ENCODE assay signal across 8 cellular contexts in genomic region chr12:85866929-85867776, GRCh38. TPM values are rescaled to one million over a fixed set of nuclear protein-coding genes. Genes with fewer than 3 reads are reported as not detected.
DNase-seq lines count a peak whose midpoint lies in the region; ATAC-seq, FAIRE-seq and TF ChIP-seq lines count a peak whose summit lies in the region.

No MANE protein-coding gene starts in this region.

- H3K4me1 Mint-ChIP-seq in T-helper 2 cell treated with Interferon-gamma antibody and Interleukin-4, amounts not matched to agents 5 μg/mL and 100 μg/mL, for 36 hours (ENCODE audit: low read depth) = no peaks in the 10 kb centered on the region

- no peaks in the 10 kb centered on the region for H3K36me3 Mint-ChIP-seq in T-helper 2 cell treated with Interferon-gamma antibody and Interleukin-4, amounts not matched to agents 5 μg/mL and 100 μg/mL, for 36 hours (ENCODE audit: low read depth)

- no peaks in the 10 kb centered on the region for H4K20me1 ChIP-seq in fibroblast of lung (ENCODE audit: control insufficient read depth, extremely low read depth, insufficient read depth, low read length)

- H3K9ac ChIP-seq in fibroblast of lung (ENCODE audit: insufficient read depth, low read length) = no peak overlapping the region

- POLR2A ChIA-PET in HEK293T (lab: Yijun Ruan, JAX) = no interaction called here
- POLR2A ChIA-PET in RWPE1 (lab: Yijun Ruan, JAX; ENCODE audit: low non-redundant PET) = no interaction called here

- H3K4me3 ChIP-seq in fibroblast of lung (replicated peaks in 1 of 4; ENCODE audit: control extremely low read depth in 1 of 4, insufficient read depth in 1 of 4, low read depth in 3 of 4, low read length in 4 of 4) = peak overlapping the region in 1 of 4 experiments; percentile 9

- H3K79me2 ChIP-seq in fibroblast of lung (ENCODE audit: control insufficient read depth, insufficient read depth, low read length) = no peaks in the 10 kb centered on the region

- H3K27ac ChIP-seq in RWPE1 (no peak overlapping the region), fibroblast of lung (ENCODE audit: insufficient read depth, low read length) (no peak overlapping the region)

- no peak overlapping the region for H3K4me2 ChIP-seq in fibroblast of lung (ENCODE audit: extremely low read depth, insufficient read depth, low read length)

- H3K27me3 Mint-ChIP-seq in T-helper 2 cell treated with Interferon-gamma antibody and Interleukin-4, amounts not matched to agents 5 μg/mL and 100 μg/mL, for 36 hours (ENCODE audit: low read depth) = no peaks in the 10 kb centered on the region

- H3K4me3 Mint-ChIP-seq in T-helper 2 cell treated with Interferon-gamma antibody and Interleukin-4, amounts not matched to agents 5 μg/mL and 100 μg/mL, for 36 hours = no peak overlapping the region

- no peaks in the 10 kb centered on the region for H3K27me3 ChIP-seq in fibroblast of lung (ENCODE audit: control insufficient read depth, insufficient read depth, low read length)

- TF ChIP-seq CTCF in GM12873 (IDR thresholded peaks at IDR 0.05; ENCODE audit: insufficient read depth, low read depth, low read length, missing control alignments) (peak; percentile 76), RWPE1 (conservative IDR thresholded peaks at IDR 0.05; ENCODE audit: low read depth) (peak; percentile 82), fibroblast of lung (conservative IDR thresholded peaks at IDR 0.05 in 1 of 2, IDR thresholded peaks at IDR 0.05 in 1 of 2; ENCODE audit: low read depth in 1 of 2, low read length in 2 of 2) (peak; percentile 77 to 82), omental fat pad (IDR thresholded peaks at IDR 0.05) (peak in 2 of 3 donors; percentile 28 to 53)

- peak; percentile 48 for DNase-seq in HEK293T (ENCODE audit: extremely low spot score)
- peak; percentile 58 for DNase-seq in LHCN-M2 (ENCODE audit: low read depth)
- DNase-seq in RWPE1 (ENCODE audit: low spot score) = peak; percentile 62
- DNase-seq in fibroblast of lung (ENCODE audit: low read depth in 2 of 2) = peak; percentile 58 to 72
- no peak for DNase-seq in omental fat pad (ENCODE audit: low spot score)
- no peak for DNase-seq in T-helper 2 cell treated with Interferon-gamma antibody and Interleukin-4, amounts not matched to agents 5 μg/mL and 100 μg/mL, for 36 hours (ENCODE audit: low spot score)

- peak; percentile 75 for ATAC-seq in omental fat pad (ENCODE audit: low FRiP score)

- no peaks in the 10 kb centered on the region for H3K9me3 Mint-ChIP-seq in T-helper 2 cell treated with Interferon-gamma antibody and Interleukin-4, amounts not matched to agents 5 μg/mL and 100 μg/mL, for 36 hours

- H3K9me3 ChIP-seq in fibroblast of lung (ENCODE audit: control insufficient read depth, insufficient read depth, low read depth, low read length) = no peaks in the 10 kb centered on the region

- peak; percentile 89 for FAIRE-seq in A204.1 (lab: Jason Lieb, UNC)

- H3K4me1 ChIP-seq in fibroblast of lung (ENCODE audit: control insufficient read depth, extremely low read depth, insufficient read depth, low read length) = no peaks in the 10 kb centered on the region

- CTCF ChIA-PET in HEK293T (lab: Yijun Ruan, JAX) (interaction anchor here (0.6 to 1.9 kb wide), 14 partner anchors 8 to 607 kb away, joined by 3 to 13 read pairs (median 4); no protein-coding TSS in a partner anchor), RWPE1 (lab: Yijun Ruan, JAX) (interaction anchor here (0.5 to 2.0 kb wide), 21 partner anchors 12 to 760 kb away, joined by 3 to 28 read pairs (median 4); no protein-coding TSS in a partner anchor)

- H2AFZ ChIP-seq in fibroblast of lung (ENCODE audit: low read length) = no peak overlapping the region

- H3K36me3 ChIP-seq in fibroblast of lung (ENCODE audit: control insufficient read depth, insufficient read depth, low read length) = no peaks in the 10 kb centered on the region

- no peak overlapping the region for H3K27ac Mint-ChIP-seq in T-helper 2 cell treated with Interferon-gamma antibody and Interleukin-4, amounts not matched to agents 5 μg/mL and 100 μg/mL, for 36 hours

TF ChIP-seq in HEK293T, 16 proteins besides CTCF, POLR2A, EP300 and RAD21:
- TF ChIP-seq FOXK2 (IDR thresholded peaks at IDR 0.05) (no peak), PKNOX1 (IDR thresholded peaks at IDR 0.05) (peak; percentile 42)

RNA-seq across cellular contexts. Expression of gene NTS, which starts 6.9 kb away (rescaled TPM):
- not detected in 2 replicates for total RNA-seq in LHCN-M2 (2014; rRNA removed)
- not detected for polyA plus RNA-seq in LHCN-M2 (2012)
- total RNA-seq in fibroblast of lung = not detected in 2 replicates
- 0.28 TPM in 1 of 2 replicates, not detected in the other for polyA plus RNA-seq in fibroblast of lung
- polyA plus RNA-seq in fibroblast of lung (2012) = 0.21 TPM in 1 of 2 replicates, not detected in the other
- not detected in 2 replicates for polyA minus RNA-seq in fibroblast of lung (ENCODE audit: low replicate concordance)
- total RNA-seq in omental fat pad = 10 to 100 TPM in 1 of 4 donors, under 1 TPM in 1, not detected in 2; 0.46 to 25.1 TPM

RNA-seq across cellular contexts. Expression of gene RASSF9, which starts 30.9 kb away (rescaled TPM):
- total RNA-seq in LHCN-M2 (2014; rRNA removed) = not detected in 2 replicates
- 0.01 TPM for polyA plus RNA-seq in LHCN-M2 (2012)
- 0.33 and 0.77 TPM in 2 replicates for total RNA-seq in fibroblast of lung
- 0.08 and 0.37 TPM in 2 replicates for polyA plus RNA-seq in fibroblast of lung
- polyA plus RNA-seq in fibroblast of lung (2012) = 0.03 and 0.21 TPM in 2 replicates
- 0.11 TPM in 1 of 2 replicates, not detected in the other for polyA minus RNA-seq in fibroblast of lung (ENCODE audit: low replicate concordance)
- 1 to 10 TPM in 3 of 4 donors, under 1 TPM in 1; 0.36 to 7.9 (median 1.9) TPM for total RNA-seq in omental fat pad

Comparison
In these comparisons a context has a peak if more than half of its experiments do, and no peak if none do; other contexts are left out.
1. DNase-seq: peak in HEK293T (single experiment), LHCN-M2 (single experiment), RWPE1 (single experiment) and fibroblast of lung (2 of 2); none in omental fat pad (single experiment) and T-helper 2 cell treated with Interferon-gamma antibody and Interleukin-4, amounts not matched to agents 5 μg/mL and 100 μg/mL, for 36 hours (single experiment).
2. Peak in every context shown above with its lines, with median percentiles within 50 percentile points of each other: CTCF ChIP-seq.